8 cellular contexts compared by ENCODE assay signal in the genomic region with DNA sequence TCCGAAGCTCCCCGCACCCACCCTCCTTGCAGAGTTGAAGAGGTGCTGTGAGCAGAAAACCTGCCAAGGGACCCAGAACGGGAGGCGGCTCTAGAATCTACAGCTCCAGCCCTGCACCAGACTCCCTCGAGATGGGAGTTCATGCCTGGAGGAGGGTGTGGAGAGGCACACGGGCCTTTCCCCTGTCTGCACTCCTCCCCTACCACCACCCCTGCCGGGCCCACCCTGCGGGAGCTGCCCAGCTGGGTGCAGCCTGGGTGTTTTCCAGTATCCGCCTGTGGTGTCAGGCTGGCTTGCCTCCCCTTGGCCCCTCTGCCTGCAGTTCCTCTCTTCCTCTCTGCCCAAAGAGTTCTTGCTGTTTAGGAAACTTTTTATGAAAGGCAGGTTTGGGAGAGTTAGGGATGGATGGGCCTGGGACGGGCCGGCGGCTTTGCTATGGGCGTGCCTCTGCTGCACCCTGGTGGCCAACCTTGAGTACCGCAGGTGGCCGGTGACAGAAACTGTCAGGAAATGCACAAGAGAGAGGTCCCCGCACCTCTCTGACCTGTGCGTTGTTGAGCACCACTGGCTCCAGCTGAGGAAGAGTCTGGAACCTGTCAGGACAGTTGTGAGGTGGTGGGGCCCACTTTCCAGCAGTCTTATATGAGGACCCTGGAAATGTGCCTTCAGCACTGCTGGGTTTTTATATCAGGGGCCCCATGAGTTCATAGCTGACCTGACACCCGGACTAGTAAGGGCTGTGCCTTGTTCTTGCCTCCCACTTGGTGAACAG.
A peak's percentile ranks its signal among the peaks of the same experiment; 100 is the strongest.
DNase-seq lines count a peak whose midpoint lies in the region; ATAC-seq and TF ChIP-seq lines count a peak whose summit lies in the region.

No MANE protein-coding gene starts in this region.

- peak; percentile 35 for TF ChIP-seq POLR2A in GM18505 (IDR thresholded peaks at IDR 0.05; ENCODE audit: borderline replicate concordance, extremely low read depth, insufficient read depth, insufficient read length)

- POLR2A ChIA-PET in A673 (lab: Charles Lee; ENCODE audit: low non-redundant PET) (no interaction called here), activated B cell treated with CpG ODN at 0.5 μM for 24 hours (lab: Charles Lee) (interaction anchor here (0.6 to 2.7 kb wide), 18 partner anchors 21 to 463 kb away, joined by 3 to 27 read pairs (median 7); a partner anchor contains a TSS)

- CTCF ChIA-PET in A673 (lab: Charles Lee): interaction anchor here (0.6 to 1.7 kb wide), 5 partner anchors 65 to 1669 kb away, joined by 3 to 8 read pairs (median 3); no protein-coding TSS in a partner anchor
- CTCF ChIA-PET in activated B cell treated with CpG ODN at 0.5 μM for 24 hours (lab: Charles Lee): interaction anchor here (0.7 to 5.0 kb wide), 24 partner anchors 18 to 439 kb away, joined by 3 to 142 read pairs (median 5); no protein-coding TSS in a partner anchor

- DNase-seq in A673 (ENCODE audit: low spot score) (peak; percentile 84), NCI-H1930 (lab: John Stamatoyannopoulos, UW) (peak; percentile 35 to 51), activated B cell treated with CpG ODN at 0.5 μM for 24 hours (peak; percentile 73), cardiac fibroblast (ENCODE audit: low read depth in 2 of 2) (peak; percentile 74 to 81), kidney tubule cell (ENCODE audit: low spot score) (peak; percentile 70)
- peak; percentile 75 to 79 for DNase-seq in stimulated activated CD4-positive, alpha-beta T cell treated with anti-CD3 and anti-CD28 coated beads, Interleukin-2, amount 100 ng/mL, for 48 hours

- H3K4me1 ChIP-seq in A673 (ENCODE audit: insufficient read depth, low read length, poor library complexity, severe bottlenecking): peaks cover 5% of the 10 kb centered on the region

- peaks cover 38% of the 10 kb centered on the region for H3K36me3 ChIP-seq in A673 (ENCODE audit: insufficient read depth, low read length, poor library complexity, severe bottlenecking)

- peaks cover 27% of the 10 kb centered on the region for H3K4me1 Mint-ChIP-seq in activated B cell treated with CpG ODN at 0.5 μM for 24 hours

- peak overlapping the region; percentile 77 for H3K27ac Mint-ChIP-seq in activated B cell treated with CpG ODN at 0.5 μM for 24 hours

- H3K4me3 ChIP-seq in A673 (ENCODE audit: low read depth, low read length, poor library complexity, severe bottlenecking): no peak overlapping the region
- H3K4me3 ChIP-seq in cardiac fibroblast (replicated peaks in 1 of 2; ENCODE audit: low read depth in 2 of 2, low read length in 2 of 2): no peak overlapping the region

- TF ChIP-seq CTCF in A673 (conservative IDR thresholded peaks at IDR 0.05; ENCODE audit: low read depth, low read length): peak; percentile 98
- TF ChIP-seq CTCF in activated B cell treated with CpG ODN at 0.5 μM for 24 hours (IDR thresholded peaks at IDR 0.05): peak; percentile 77
- TF ChIP-seq CTCF in cardiac fibroblast (IDR thresholded peaks at IDR 0.05; ENCODE audit: low read depth, low read length): peak; percentile 92

- intact Hi-C loops in A673 (cut with micrococcal nuclease; ENCODE audit: unreplicated experiment) (loop anchor here (1.0 to 5.0 kb wide), 4 partner anchors 65 to 408 kb away; no protein-coding TSS in a partner anchor), activated B cell treated with CpG ODN at 0.5 μM for 24 hours (cut with micrococcal nuclease) (loop anchor here (1.0 to 5.0 kb wide), 8 partner anchors 30 to 408 kb away; no protein-coding TSS in a partner anchor)

- no peaks in the 10 kb centered on the region for H3K27me3 ChIP-seq in A673 (replicated peaks; ENCODE audit: insufficient read depth, low read depth, low read length, poor library complexity)

- H3K9me3 ChIP-seq in A673 (ENCODE audit: low read depth, low read length, poor library complexity, severe bottlenecking): no peaks in the 10 kb centered on the region

- H3K4me3 Mint-ChIP-seq in activated B cell treated with CpG ODN at 0.5 μM for 24 hours: peak overlapping the region; percentile 15

- H3K9me3 Mint-ChIP-seq in activated B cell treated with CpG ODN at 0.5 μM for 24 hours: no peaks in the 10 kb centered on the region

- H3K27me3 Mint-ChIP-seq in activated B cell treated with CpG ODN at 0.5 μM for 24 hours: no peaks in the 10 kb centered on the region

- no peak overlapping the region for H3K27ac ChIP-seq in A673 (ENCODE audit: low read depth, low read length, poor library complexity, severe bottlenecking)

- peaks cover 68% of the 10 kb centered on the region for H3K36me3 Mint-ChIP-seq in activated B cell treated with CpG ODN at 0.5 μM for 24 hours (ENCODE audit: low read depth)

- no TSS peak for BruUV-seq in A673 (replicated peaks; lab: Mats Ljungman, UMichigan)

- ATAC-seq in GM18505 (IDR thresholded peaks at IDR 0.05; ENCODE audit: unreplicated experiment) (no peak), activated B cell treated with CpG ODN at 0.5 μM for 24 hours (ENCODE audit: low read depth) (peak; percentile 64), HG02981 (IDR thresholded peaks at IDR 0.05; ENCODE audit: unreplicated experiment) (no peak)
